ENCODE assay signal across 19 cellular contexts in genomic region chr10:43444897-43445466, GRCh38. TPM values are rescaled to one million over a fixed set of nuclear protein-coding genes. Genes with fewer than 3 reads are reported as not detected.
A peak's percentile ranks its signal among the peaks of the same experiment; 100 is the strongest.
DNase-seq lines count a peak whose midpoint lies in the region; ATAC-seq and TF ChIP-seq lines count a peak whose summit lies in the region.
"Had no signal": no experiment of that assay in that cellular context is flagged by ENCODE, and none has a peak within 500 bp of the region (broad histone marks: within the 10 kb centered on the region; RNA-seq: fewer than 3 reads in every experiment).

No MANE protein-coding gene starts in this region.

- no peaks in the 10 kb centered on the region for H3K36me3 ChIP-seq in mammary epithelial cell (ENCODE audit: insufficient read depth, low read length)
- H3K36me3 ChIP-seq: SJSA1 had no signal

- no peak overlapping the region for H3K4me2 ChIP-seq in mammary epithelial cell (ENCODE audit: insufficient read depth, low read depth, low read length)

- H3K27me3 Mint-ChIP-seq in MCF 10A (ENCODE audit: insufficient read depth, unreplicated experiment), result no peaks in the 10 kb centered on the region
- no peaks in the 10 kb centered on the region for H3K27me3 Mint-ChIP-seq in activated T-helper 17 cell treated with anti-CD3 and anti-CD28 coated beads, Interleukin-2, amount 50 U/mL, for 72 hours
- H3K27me3 Mint-ChIP-seq: B cell; CD4-positive, alpha-beta T cell had no signal

- no TSS peak for BruUV-seq in MCF 10A (replicated peaks; lab: Mats Ljungman, UMichigan)
- BruUV-seq in mammary epithelial cell (replicated peaks; lab: Mats Ljungman, UMichigan), result no TSS peak

- peaks cover 3% of the 10 kb centered on the region for H3K79me2 ChIP-seq in mammary epithelial cell (ENCODE audit: insufficient read depth, low read length)

- no peak for ATAC-seq in activated T-helper 17 cell treated with anti-CD3 and anti-CD28 coated beads, Interleukin-2, amount 50 U/mL, for 72 hours (replicated peaks)
- peak; percentile 53 for ATAC-seq in foreskin keratinocyte

- H3K36me3 Mint-ChIP-seq in MCF 10A (ENCODE audit: insufficient read depth, unreplicated experiment), result no peaks in the 10 kb centered on the region
- H3K36me3 Mint-ChIP-seq in activated T-helper 17 cell treated with anti-CD3 and anti-CD28 coated beads, Interleukin-2, amount 50 U/mL, for 72 hours (ENCODE audit: low read depth), result no peaks in the 10 kb centered on the region

- TF ChIP-seq CTCF in MCF 10A (IDR thresholded peaks at IDR 0.05; ENCODE audit: unreplicated experiment) (no peak), mammary epithelial cell (conservative IDR thresholded peaks at IDR 0.05 in 1 of 2, IDR thresholded peaks at IDR 0.05 in 1 of 2; ENCODE audit: extremely low read depth in 1 of 2, insufficient read depth in 1 of 2, low read depth in 1 of 2, low read length in 2 of 2) (no peak), foreskin keratinocyte (conservative IDR thresholded peaks at IDR 0.05) (no peak)

- H3K9me3 Mint-ChIP-seq in MCF 10A (ENCODE audit: unreplicated experiment), result no peaks in the 10 kb centered on the region
- H3K9me3 Mint-ChIP-seq in activated T-helper 17 cell treated with anti-CD3 and anti-CD28 coated beads, Interleukin-2, amount 50 U/mL, for 72 hours, result no peaks in the 10 kb centered on the region

- H2AFZ ChIP-seq in mammary epithelial cell (ENCODE audit: low read depth, low read length), result no peak overlapping the region

- H3K27ac ChIP-seq in mammary epithelial cell (ENCODE audit: insufficient read depth, low read depth, low read length) (no peak overlapping the region), foreskin keratinocyte (peak overlapping the region; percentile 34)
- H3K27ac ChIP-seq: SJSA1 had no signal

- peaks cover 11% of the 10 kb centered on the region for H3K4me1 Mint-ChIP-seq in MCF 10A (ENCODE audit: insufficient read depth, unreplicated experiment)
- no peaks in the 10 kb centered on the region for H3K4me1 Mint-ChIP-seq in activated T-helper 17 cell treated with anti-CD3 and anti-CD28 coated beads, Interleukin-2, amount 50 U/mL, for 72 hours
- H3K4me1 Mint-ChIP-seq: H9 had no signal

- H3K4me3 ChIP-seq in mammary epithelial cell (replicated peaks in 1 of 3; ENCODE audit: insufficient read depth in 1 of 3, low read depth in 2 of 3, low read length in 3 of 3), result no peak overlapping the region
- H3K4me3 ChIP-seq: SJSA1 had no signal

- no peak overlapping the region for H3K4me3 Mint-ChIP-seq in MCF 10A (ENCODE audit: unreplicated experiment)
- H3K4me3 Mint-ChIP-seq in activated T-helper 17 cell treated with anti-CD3 and anti-CD28 coated beads, Interleukin-2, amount 50 U/mL, for 72 hours, result peak overlapping the region; percentile 21
- H3K4me3 Mint-ChIP-seq: B cell; CD4-positive, alpha-beta T cell; H9 had no signal

- no peaks in the 10 kb centered on the region for H3K4me1 ChIP-seq in mammary epithelial cell (ENCODE audit: insufficient read depth, low read length)
- peaks cover 10% of the 10 kb centered on the region for H3K4me1 ChIP-seq in foreskin keratinocyte
- H3K4me1 ChIP-seq: SJSA1 had no signal

- in situ Hi-C loops in mammary epithelial cell (cut with MboI; ENCODE audit: low sequenced_read_pairs in 2 of 2) (no loop called here), G401 (cut with HindIII; ENCODE audit: low sequenced_read_pairs) (no loop called here)

- CTCF ChIA-PET in MCF 10A (lab: Yijun Ruan, JAX) (interaction anchor here (0.7 to 2.8 kb wide), 3 partner anchors 9 to 627 kb away, joined by 3 to 17 read pairs (median 3); no protein-coding TSS in a partner anchor), mammary epithelial cell (lab: Charles Lee; ENCODE audit: low non-redundant PET) (interaction anchor here (0.6 kb wide), 1 partner anchor 153 kb away, joined by 4 read pairs; no protein-coding TSS in a partner anchor)

- peak overlapping the region; percentile 25 for H3K27ac Mint-ChIP-seq in MCF 10A (ENCODE audit: low read depth, unreplicated experiment)
- H3K27ac Mint-ChIP-seq in activated T-helper 17 cell treated with anti-CD3 and anti-CD28 coated beads, Interleukin-2, amount 50 U/mL, for 72 hours, result no peak overlapping the region
- H3K27ac Mint-ChIP-seq: B cell; CD4-positive, alpha-beta T cell; H9 had no signal

- no peak for DNase-seq in MCF 10A (ENCODE audit: unreplicated experiment)
- no peak for DNase-seq in mammary epithelial cell
- DNase-seq in foreskin keratinocyte, result peak in 1 of 2 donors; percentile 15
- no peak for DNase-seq in KG1 (lab: John Stamatoyannopoulos, UW)
- no peak for DNase-seq in G401 (ENCODE audit: low spot score)
- DNase-seq in cortex of kidney (lab: John Stamatoyannopoulos, UW), result no peak
- DNase-seq: Calu3; CD4-positive, alpha-beta T cell; H9; Kasumi-1; NCI-H1105 treated with DMSO at 0.1 percent for 48 hours; NCI-H1694 treated with DMSO at 0.1 percent for 48 hours; NCI-H226; NCI-H526 treated with DMSO at 0.1 percent for 48 hours; OCI-M1; RPMI8226 had no signal

- H4K20me1 ChIP-seq in mammary epithelial cell (ENCODE audit: insufficient read depth, low read length), result no peaks in the 10 kb centered on the region

- no peak overlapping the region for H3K9ac ChIP-seq in mammary epithelial cell (ENCODE audit: insufficient read depth, low read length)

- POLR2A ChIA-PET in MCF 10A (lab: Yijun Ruan, JAX), result interaction anchor here (0.6 to 2.8 kb wide), 5 partner anchors 8 to 37 kb away, joined by 4 to 13 read pairs (median 5); partner anchors contain the start of genes HNRNPF and ZNF487

- H3K27me3 ChIP-seq in mammary epithelial cell (ENCODE audit: insufficient read depth, low read length) (no peaks in the 10 kb centered on the region), foreskin keratinocyte (no peaks in the 10 kb centered on the region)
- H3K27me3 ChIP-seq: SJSA1 had no signal

- dilution Hi-C loops in mammary epithelial cell (cut with HindIII; ENCODE audit: low sequenced_read_pairs), result no loop called here

- no peaks in the 10 kb centered on the region for H3K9me3 ChIP-seq in mammary epithelial cell (replicated peaks; ENCODE audit: insufficient read depth, low read length)
- H3K9me3 ChIP-seq: SJSA1 had no signal

- intact Hi-C loops in MCF 10A (cut with micrococcal nuclease) (no loop called here), mammary epithelial cell (cut with micrococcal nuclease) (no loop called here)

- WGBS in mammary epithelial cell (ENCODE audit: low coverage, missing lambda C conversion rate), result 89% methylated on average over 1 of the region's 2 CpGs

RNA-seq across cellular contexts. Expression of gene ZNF487, which starts 8.1 kb away (rescaled TPM):
- total RNA-seq in MCF 10A (2022), result 2.2 and 2.6 TPM in 2 replicates
- 1 to 10 TPM; 3.2 to 3.8 TPM for total RNA-seq in mammary epithelial cell
- polyA plus RNA-seq in mammary epithelial cell, result 2.5 TPM
- not detected for polyA minus RNA-seq in mammary epithelial cell
- total RNA-seq in activated T-helper 17 cell treated with anti-CD3 and anti-CD28 coated beads, Interleukin-2, amount 50 U/mL, for 72 hours, result 1 to 10 TPM; 2.5 to 2.9 TPM
- total RNA-seq in foreskin keratinocyte, result 2.7 and 3.0 TPM in 2 replicates
- 1.5 and 2.3 TPM in 2 replicates for polyA plus RNA-seq in foreskin keratinocyte
- total RNA-seq in G401 (2014; rRNA removed; shearing (Covaris generic)), result 6.7 and 10.5 TPM in 2 replicates

RNA-seq across cellular contexts. Expression of gene HNRNPF, which starts 36.0 kb away (rescaled TPM):
- total RNA-seq in MCF 10A (2022) (184 and 198 TPM in 2 replicates), mammary epithelial cell (100 to 1,000 TPM; 149 to 228 TPM), foreskin keratinocyte (267 and 292 TPM in 2 replicates)
- polyA plus RNA-seq in mammary epithelial cell (254 TPM), foreskin keratinocyte (155 and 182 TPM in 2 replicates)
- 176 TPM for polyA minus RNA-seq in mammary epithelial cell
- 100 to 1,000 TPM; 306 to 483 TPM for total RNA-seq in activated T-helper 17 cell treated with anti-CD3 and anti-CD28 coated beads, Interleukin-2, amount 50 U/mL, for 72 hours
- 344 and 404 TPM in 2 replicates for total RNA-seq in G401 (2014; rRNA removed; shearing (Covaris generic))
